17 cellular contexts compared by ENCODE assay signal in genomic region chr6:96659084-96659845, GRCh38.
DNase-seq lines count a peak whose midpoint lies in the region; ATAC-seq and TF ChIP-seq lines count a peak whose summit lies in the region.
"Had no signal": no experiment of that assay in that cellular context is flagged by ENCODE, and none has a peak within 500 bp of the region (broad histone marks: within the 10 kb centered on the region; RNA-seq: fewer than 3 reads in every experiment).

No MANE protein-coding gene starts in this region.

- no peaks in the 10 kb centered on the region for H3F3A ChIP-seq in GM23338 (replicated peaks; ENCODE audit: low read depth)

- no peaks in the 10 kb centered on the region for H3K36me3 ChIP-seq in GM23338 (ENCODE audit: insufficient read depth)
- H3K36me3 ChIP-seq: left ventricle myocardium inferior had no signal

- H3K27me3 ChIP-seq in GM23338 (ENCODE audit: insufficient read depth): no peaks in the 10 kb centered on the region

- H3K27ac Mint-ChIP-seq in GM23338 (peak overlapping the region; percentile 18; the same call in 1 of the 2 replicates), Calu3 (ENCODE audit: unreplicated experiment) (no peak overlapping the region)
- H3K27ac Mint-ChIP-seq: T-helper 1 cell treated with Interleukin-12 subunit alpha and Interleukin-12 subunit beta and Interleukin-4 antibody, amounts not matched to agents 30 μg/mL and 1 μg/mL, for 36 hours had no signal

- no peak for TF ChIP-seq CTCF in GM23338 (conservative IDR thresholded peaks at IDR 0.05; ENCODE audit: low read depth in 2 of 2)
- no peak for TF ChIP-seq CTCF in Calu3 (IDR thresholded peaks at IDR 0.05; ENCODE audit: unreplicated experiment)

- peaks cover 9% of the 10 kb centered on the region for H3K9me2 ChIP-seq in GM23338 (ENCODE audit: insufficient read depth)

- intact Hi-C loops in Calu3 (cut with micrococcal nuclease; ENCODE audit: unreplicated experiment) (no loop called here), head of caudate nucleus (cut with DNase I) (no loop called here)

- H3K4me3 ChIP-seq in GM23338: no peak overlapping the region
- H3K4me3 ChIP-seq: GM23248, left ventricle myocardium inferior, psoas muscle had no signal

- H3K27ac ChIP-seq in GM23338 (ENCODE audit: low read depth): no peak overlapping the region
- H3K27ac ChIP-seq: GM23248, left ventricle myocardium inferior, psoas muscle had no signal

- no peaks in the 10 kb centered on the region for H3K27me3 Mint-ChIP-seq in GM23338 (ENCODE audit: insufficient read depth, low read depth, poor library complexity)
- H3K27me3 Mint-ChIP-seq in Calu3 (ENCODE audit: unreplicated experiment): no peaks in the 10 kb centered on the region

- H3K4me3 Mint-ChIP-seq in GM23338: no peak overlapping the region
- no peak overlapping the region for H3K4me3 Mint-ChIP-seq in Calu3 (ENCODE audit: low read depth, unreplicated experiment)
- H3K4me3 Mint-ChIP-seq: brain; T-helper 1 cell treated with Interleukin-12 subunit alpha and Interleukin-12 subunit beta and Interleukin-4 antibody, amounts not matched to agents 30 μg/mL and 1 μg/mL, for 36 hours had no signal

- H3K4me1 ChIP-seq in GM23338 (ENCODE audit: insufficient read depth): no peaks in the 10 kb centered on the region
- H3K4me1 ChIP-seq: left ventricle myocardium inferior, psoas muscle had no signal

- peak overlapping the region; percentile 33; the same call in 1 of the 2 replicates for H2AFZ ChIP-seq in GM23338
- H2AFZ ChIP-seq: GM23248 had no signal

- H3K9me3 Mint-ChIP-seq in GM23338 (peaks cover 3% of the 10 kb centered on the region; the same call in 1 of the 3 replicates), Calu3 (ENCODE audit: low read depth, unreplicated experiment) (peaks cover 2% of the 10 kb centered on the region)
- H3K9me3 Mint-ChIP-seq: T-helper 1 cell treated with Interleukin-12 subunit alpha and Interleukin-12 subunit beta and Interleukin-4 antibody, amounts not matched to agents 30 μg/mL and 1 μg/mL, for 36 hours had no signal

- H3K4me1 Mint-ChIP-seq in GM23338: no peaks in the 10 kb centered on the region
- no peaks in the 10 kb centered on the region for H3K4me1 Mint-ChIP-seq in Calu3 (ENCODE audit: low read depth, unreplicated experiment)

- H3K36me3 Mint-ChIP-seq in GM23338 (ENCODE audit: low read depth): no peaks in the 10 kb centered on the region
- H3K36me3 Mint-ChIP-seq in Calu3 (ENCODE audit: insufficient read depth, unreplicated experiment): no peaks in the 10 kb centered on the region

- DNase-seq in GM23338 (ENCODE audit: low spot score) (no peak), NCI-H1105 (lab: John Stamatoyannopoulos, UW) (peak; percentile 46), NCI-H748 (lab: John Stamatoyannopoulos, UW; ENCODE audit: unreplicated experiment) (peak; percentile 97), Calu3 (no peak), kidney glomerular epithelial cell (lab: John Stamatoyannopoulos, UW) (no peak), iPS-NIHi7 (ENCODE audit: extremely low spot score) (no peak), head of caudate nucleus (no peak)
- DNase-seq: activated naive CD4-positive, alpha-beta T cell treated with anti-CD3 and anti-CD28 coated beads, Interleukin-2, amount 50 U/mL, for 16 hours; DMS79; GM23248; left ventricle myocardium inferior; psoas muscle; RPMI8226 had no signal

- no peaks in the 10 kb centered on the region for H3K79me2 ChIP-seq in GM23338 (replicated peaks; ENCODE audit: insufficient read depth)

- ATAC-seq in GM18519 (IDR thresholded peaks at IDR 0.05; ENCODE audit: low FRiP score, unreplicated experiment) (peak; percentile 86), GM23338 (no peak)
- ATAC-seq: activated CD4-positive, CD25-positive, alpha-beta regulatory T cell treated with anti-CD3 and anti-CD28 coated beads, Interleukin-2, amount 50 U/mL, for 24 hours; psoas muscle had no signal

- H4K20me1 ChIP-seq in GM23338 (replicated peaks; ENCODE audit: insufficient read depth): no peaks in the 10 kb centered on the region

- no TSS peak for BruUV-seq in Calu3 (replicated peaks; lab: Mats Ljungman, UMichigan)

- H3K4me2 ChIP-seq in GM23338: no peak overlapping the region

- CTCF ChIA-PET in Calu3 (lab: Charles Lee): no interaction called here

TF ChIP-seq in GM23338, 12 proteins besides CTCF, POLR2A, EP300 and RAD21 (continues in another document):
- TF ChIP-seq, protein P1, sequence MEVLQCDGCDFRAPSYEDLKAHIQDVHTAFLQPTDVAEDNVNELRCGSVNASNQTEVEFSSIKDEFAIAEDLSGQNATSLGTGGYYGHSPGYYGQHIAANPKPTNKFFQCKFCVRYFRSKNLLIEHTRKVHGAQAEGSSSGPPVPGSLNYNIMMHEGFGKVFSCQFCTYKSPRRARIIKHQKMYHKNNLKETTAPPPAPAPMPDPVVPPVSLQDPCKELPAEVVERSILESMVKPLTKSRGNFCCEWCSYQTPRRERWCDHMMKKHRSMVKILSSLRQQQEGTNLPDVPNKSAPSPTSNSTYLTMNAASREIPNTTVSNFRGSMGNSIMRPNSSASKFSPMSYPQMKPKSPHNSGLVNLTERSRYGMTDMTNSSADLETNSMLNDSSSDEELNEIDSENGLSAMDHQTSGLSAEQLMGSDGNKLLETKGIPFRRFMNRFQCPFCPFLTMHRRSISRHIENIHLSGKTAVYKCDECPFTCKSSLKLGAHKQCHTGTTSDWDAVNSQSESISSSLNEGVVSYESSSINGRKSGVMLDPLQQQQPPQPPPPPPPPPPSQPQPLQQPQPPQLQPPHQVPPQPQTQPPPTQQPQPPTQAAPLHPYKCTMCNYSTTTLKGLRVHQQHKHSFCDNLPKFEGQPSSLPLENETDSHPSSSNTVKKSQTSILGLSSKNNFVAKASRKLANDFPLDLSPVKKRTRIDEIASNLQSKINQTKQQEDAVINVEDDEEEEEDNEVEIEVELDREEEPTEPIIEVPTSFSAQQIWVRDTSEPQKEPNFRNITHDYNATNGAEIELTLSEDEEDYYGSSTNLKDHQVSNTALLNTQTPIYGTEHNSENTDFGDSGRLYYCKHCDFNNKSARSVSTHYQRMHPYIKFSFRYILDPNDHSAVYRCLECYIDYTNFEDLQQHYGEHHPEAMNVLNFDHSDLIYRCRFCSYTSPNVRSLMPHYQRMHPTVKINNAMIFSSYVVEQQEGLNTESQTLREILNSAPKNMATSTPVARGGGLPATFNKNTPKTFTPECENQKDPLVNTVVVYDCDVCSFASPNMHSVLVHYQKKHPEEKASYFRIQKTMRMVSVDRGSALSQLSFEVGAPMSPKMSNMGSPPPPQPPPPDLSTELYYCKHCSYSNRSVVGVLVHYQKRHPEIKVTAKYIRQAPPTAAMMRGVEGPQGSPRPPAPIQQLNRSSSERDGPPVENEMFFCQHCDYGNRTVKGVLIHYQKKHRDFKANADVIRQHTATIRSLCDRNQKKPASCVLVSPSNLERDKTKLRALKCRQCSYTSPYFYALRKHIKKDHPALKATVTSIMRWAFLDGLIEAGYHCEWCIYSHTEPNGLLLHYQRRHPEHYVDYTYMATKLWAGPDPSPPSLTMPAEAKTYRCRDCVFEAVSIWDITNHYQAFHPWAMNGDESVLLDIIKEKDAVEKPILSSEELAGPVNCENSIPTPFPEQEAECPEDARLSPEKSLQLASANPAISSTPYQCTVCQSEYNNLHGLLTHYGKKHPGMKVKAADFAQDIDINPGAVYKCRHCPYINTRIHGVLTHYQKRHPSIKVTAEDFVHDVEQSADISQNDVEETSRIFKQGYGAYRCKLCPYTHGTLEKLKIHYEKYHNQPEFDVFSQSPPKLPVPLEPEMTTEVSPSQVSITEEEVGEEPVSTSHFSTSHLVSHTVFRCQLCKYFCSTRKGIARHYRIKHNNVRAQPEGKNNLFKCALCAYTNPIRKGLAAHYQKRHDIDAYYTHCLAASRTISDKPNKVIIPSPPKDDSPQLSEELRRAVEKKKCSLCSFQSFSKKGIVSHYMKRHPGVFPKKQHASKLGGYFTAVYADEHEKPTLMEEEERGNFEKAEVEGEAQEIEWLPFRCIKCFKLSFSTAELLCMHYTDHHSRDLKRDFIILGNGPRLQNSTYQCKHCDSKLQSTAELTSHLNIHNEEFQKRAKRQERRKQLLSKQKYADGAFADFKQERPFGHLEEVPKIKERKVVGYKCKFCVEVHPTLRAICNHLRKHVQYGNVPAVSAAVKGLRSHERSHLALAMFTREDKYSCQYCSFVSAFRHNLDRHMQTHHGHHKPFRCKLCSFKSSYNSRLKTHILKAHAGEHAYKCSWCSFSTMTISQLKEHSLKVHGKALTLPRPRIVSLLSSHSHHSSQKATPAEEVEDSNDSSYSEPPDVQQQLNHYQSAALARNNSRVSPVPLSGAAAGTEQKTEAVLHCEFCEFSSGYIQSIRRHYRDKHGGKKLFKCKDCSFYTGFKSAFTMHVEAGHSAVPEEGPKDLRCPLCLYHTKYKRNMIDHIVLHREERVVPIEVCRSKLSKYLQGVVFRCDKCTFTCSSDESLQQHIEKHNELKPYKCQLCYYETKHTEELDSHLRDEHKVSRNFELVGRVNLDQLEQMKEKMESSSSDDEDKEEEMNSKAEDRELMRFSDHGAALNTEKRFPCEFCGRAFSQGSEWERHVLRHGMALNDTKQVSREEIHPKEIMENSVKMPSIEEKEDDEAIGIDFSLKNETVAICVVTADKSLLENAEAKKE (CRISPR knock-in tag; IDR thresholded peaks at IDR 0.05): no peak
- TF ChIP-seq ZNF114 (CRISPR knock-in tag; IDR thresholded peaks at IDR 0.05): no peak
- TF ChIP-seq EZH2 (IDR thresholded peaks at IDR 0.05; ENCODE audit: low read depth, unreplicated experiment): no peak
- no peak for TF ChIP-seq CREB1 (CRISPR knock-in tag; IDR thresholded peaks at IDR 0.05; ENCODE audit: low read depth)
- TF ChIP-seq ZNF331 (CRISPR knock-in tag; IDR thresholded peaks at IDR 0.05; ENCODE audit: low read depth): no peak
- no peak for TF ChIP-seq POLR2AphosphoS5 (IDR thresholded peaks at IDR 0.05; ENCODE audit: low read depth)
- no peak for TF ChIP-seq STAT1 (IDR thresholded peaks at IDR 0.05; ENCODE audit: unreplicated experiment)
- no peak for TF ChIP-seq ETS1 (IDR thresholded peaks at IDR 0.05)
- TF ChIP-seq JUNB (IDR thresholded peaks at IDR 0.05; ENCODE audit: unreplicated experiment): no peak

Comparison
In these comparisons a context has a peak if more than half of its experiments do, and no peak if none do; other contexts are left out.
1. DNase-seq: peak in NCI-H1105 (single experiment) and NCI-H748 (single experiment); none in GM23338 (single experiment), Calu3 (single experiment), kidney glomerular epithelial cell (single experiment), iPS-NIHi7 (single experiment) and head of caudate nucleus (0 of 42).